Comparison of ENCODE assay signal across 20 cellular contexts in genomic region chr15:22902981-22903380, GRCh38.
"Had no signal": no experiment of that assay in that cellular context is flagged by ENCODE, and none has a peak within 500 bp of the region (broad histone marks: within the 10 kb centered on the region; RNA-seq: fewer than 3 reads in every experiment).

No MANE protein-coding gene starts in this region.

- H3K9me3 ChIP-seq: esophagus squamous epithelium, gastroesophageal sphincter had no signal

- H3K36me3 Mint-ChIP-seq: naive B cell had no signal

- H3K4me1 Mint-ChIP-seq: nephron had no signal

- H3K9me3 Mint-ChIP-seq: naive B cell, nephron had no signal

- H3K27ac Mint-ChIP-seq: naive B cell, nephron had no signal

- H3K4me3 Mint-ChIP-seq: naive B cell, nephron had no signal

- H3K27me3 Mint-ChIP-seq: naive B cell had no signal

- H3K4me3 ChIP-seq: dorsolateral prefrontal cortex, esophagus squamous epithelium, gastroesophageal sphincter, hepatocyte, lung had no signal

- H3K27ac ChIP-seq: dorsolateral prefrontal cortex, epithelial cell of prostate, esophagus squamous epithelium, gastroesophageal sphincter, hepatocyte had no signal

- H3K4me1 ChIP-seq: esophagus squamous epithelium, gastroesophageal sphincter had no signal

- H3K27me3 ChIP-seq: dorsolateral prefrontal cortex, esophagus squamous epithelium, gastroesophageal sphincter, hepatocyte had no signal

- DNase-seq: cortex of kidney; effector CD8-positive, alpha-beta T cell; esophagus squamous epithelium; foreskin fibroblast; head of caudate nucleus; kidney; left cardiac atrium; left ventricle myocardium superior; mesenchymal stem cell; naive B cell; small intestine; stimulated activated CD4-positive, alpha-beta T cell treated with anti-CD3 and anti-CD28 coated beads, Interleukin-12 subunit alpha, Interleukin-12 subunit beta, amount 100 ng/mL, for 4 hours; stimulated activated naive CD4-positive, alpha-beta T cell treated with Interleukin-2 at 50 U/mL for 16 hours; trophoblast cell had no signal

- ATAC-seq: gastroesophageal sphincter, left ventricle myocardium superior had no signal
